In genomic region chr6:12296255-12296573, GRCh38 we compare ENCODE assay signal across 12 cellular contexts. TPM values are rescaled to one million over a fixed set of nuclear protein-coding genes. Genes with fewer than 3 reads are reported as not detected.
A peak's percentile ranks its signal among the peaks of the same experiment; 100 is the strongest.
DNase-seq lines count a peak whose midpoint lies in the region; ATAC-seq and TF ChIP-seq lines count a peak whose summit lies in the region.
"Had no signal": no experiment of that assay in that cellular context is flagged by ENCODE, and none has a peak within 500 bp of the region (broad histone marks: within the 10 kb centered on the region; RNA-seq: fewer than 3 reads in every experiment).

No MANE protein-coding gene starts in this region.

- H3K4me1 Mint-ChIP-seq in Caco-2 (ENCODE audit: low read depth, unreplicated experiment) = peaks cover 49% of the 10 kb centered on the region
- no peaks in the 10 kb centered on the region for H3K4me1 Mint-ChIP-seq in activated CD4-positive, alpha-beta memory T cell treated with anti-CD3 and anti-CD28 coated beads, Interleukin-2, amount 10 ng/mL, durations not matched to agents 7 days and 5 days

- H3K27ac Mint-ChIP-seq in Caco-2 (ENCODE audit: unreplicated experiment) = peak overlapping the region; percentile 91
- H3K27ac Mint-ChIP-seq in activated CD4-positive, alpha-beta memory T cell treated with anti-CD3 and anti-CD28 coated beads, Interleukin-2, amount 10 ng/mL, durations not matched to agents 7 days and 5 days = no peak overlapping the region
- H3K27ac Mint-ChIP-seq: activated naive CD8-positive, alpha-beta T cell treated with anti-CD3 and anti-CD28 coated beads for 36 hours had no signal

- H3K36me3 ChIP-seq in Caco-2 (ENCODE audit: control insufficient read depth, insufficient read depth, low read length) = no peaks in the 10 kb centered on the region; the same call in 1 of the 2 replicates

- no peaks in the 10 kb centered on the region for H3K27me3 Mint-ChIP-seq in Caco-2 (ENCODE audit: insufficient read depth, unreplicated experiment)
- peaks cover 27% of the 10 kb centered on the region for H3K27me3 Mint-ChIP-seq in activated CD4-positive, alpha-beta memory T cell treated with anti-CD3 and anti-CD28 coated beads, Interleukin-2, amount 10 ng/mL, durations not matched to agents 7 days and 5 days

- peaks cover 80% of the 10 kb centered on the region for H3K36me3 Mint-ChIP-seq in Caco-2 (ENCODE audit: insufficient read depth, unreplicated experiment)
- no peaks in the 10 kb centered on the region for H3K36me3 Mint-ChIP-seq in activated CD4-positive, alpha-beta memory T cell treated with anti-CD3 and anti-CD28 coated beads, Interleukin-2, amount 10 ng/mL, durations not matched to agents 7 days and 5 days (ENCODE audit: low read depth)
- H3K36me3 Mint-ChIP-seq: activated naive CD8-positive, alpha-beta T cell treated with anti-CD3 and anti-CD28 coated beads for 36 hours had no signal

- intact Hi-C loops in Caco-2 (cut with micrococcal nuclease; ENCODE audit: unreplicated experiment) = loop anchor here (1.0 to 2.0 kb wide), 2 partner anchors 28 to 69 kb away; no protein-coding TSS in a partner anchor

- DNase-seq in Caco-2 (peak; percentile 79 to 87), RPMI7951 (ENCODE audit: low read depth) (peak; percentile 75), retinal pigment epithelial cell (ENCODE audit: low read depth) (peak; percentile 48)
- DNase-seq in effector CD8-positive, alpha-beta T cell (lab: John Stamatoyannopoulos, UW) = no peak
- no peak for DNase-seq in stimulated activated naive CD8-positive, alpha-beta T cell treated with anti-CD3 and anti-CD28 coated beads, Interleukin-15, Interleukin-2, amounts not matched to agents 100 U/mL and 50 U/mL, for 24 hours
- no peak for DNase-seq in activated CD4-positive, alpha-beta memory T cell treated with anti-CD3 and anti-CD28 coated beads, Interleukin-2, amount 10 ng/mL, durations not matched to agents 7 days and 5 days
- DNase-seq: activated CD4-positive, alpha-beta T cell treated with anti-CD3 and anti-CD28 coated beads for 48 hours; activated naive CD8-positive, alpha-beta T cell treated with anti-CD3 and anti-CD28 coated beads for 36 hours; glutamatergic neuron; H7 had no signal

- H3K27me3 ChIP-seq in Caco-2 (replicated peaks; ENCODE audit: control insufficient read depth, insufficient read depth, low read length) = no peaks in the 10 kb centered on the region

- BruUV-seq in Caco-2 (replicated peaks; lab: Mats Ljungman, UMichigan) = no TSS peak

- ATAC-seq in esophagus mucosa = peak; percentile 70
- no peak for ATAC-seq in HG03025 (IDR thresholded peaks at IDR 0.05; ENCODE audit: low FRiP score, unreplicated experiment)
- no peak for ATAC-seq in stimulated activated naive CD8-positive, alpha-beta T cell treated with anti-CD3 and anti-CD28 coated beads, Interleukin-15, Interleukin-2, amounts not matched to agents 100 U/mL and 50 U/mL, for 24 hours

- CTCF ChIA-PET in Caco-2 (lab: Charles Lee) = no interaction called here
- CTCF ChIA-PET in activated CD4-positive, alpha-beta memory T cell treated with anti-CD3 and anti-CD28 coated beads, Interleukin-2, amount 10 ng/mL, durations not matched to agents 7 days and 5 days (lab: Charles Lee) = no interaction called here

- no peaks in the 10 kb centered on the region for H3K9me3 ChIP-seq in Caco-2

- no peak overlapping the region for H3K4me3 ChIP-seq in Caco-2 (ENCODE audit: low read depth, low read length)
- no peak overlapping the region for H3K4me3 ChIP-seq in retinal pigment epithelial cell (ENCODE audit: low read length)

- TF ChIP-seq CTCF in Caco-2 (IDR thresholded peaks at IDR 0.05; ENCODE audit: insufficient read depth in 1 of 2, low read depth in 1 of 2, low read length in 1 of 2, severe bottlenecking in 1 of 2, unreplicated experiment in 1 of 2) (no peak), retinal pigment epithelial cell (conservative IDR thresholded peaks at IDR 0.05; ENCODE audit: low read depth, low read length) (no peak)

- H3K4me1 ChIP-seq in Caco-2 = peaks cover 63% of the 10 kb centered on the region

- H3K9me3 Mint-ChIP-seq in Caco-2 (ENCODE audit: unreplicated experiment) = peaks cover 9% of the 10 kb centered on the region
- H3K9me3 Mint-ChIP-seq in activated CD4-positive, alpha-beta memory T cell treated with anti-CD3 and anti-CD28 coated beads, Interleukin-2, amount 10 ng/mL, durations not matched to agents 7 days and 5 days = no peaks in the 10 kb centered on the region
- H3K9me3 Mint-ChIP-seq: activated naive CD8-positive, alpha-beta T cell treated with anti-CD3 and anti-CD28 coated beads for 36 hours had no signal

- peak overlapping the region; percentile 61 for H3K4me3 Mint-ChIP-seq in Caco-2 (ENCODE audit: unreplicated experiment)
- no peak overlapping the region for H3K4me3 Mint-ChIP-seq in activated CD4-positive, alpha-beta memory T cell treated with anti-CD3 and anti-CD28 coated beads, Interleukin-2, amount 10 ng/mL, durations not matched to agents 7 days and 5 days
- H3K4me3 Mint-ChIP-seq: activated naive CD8-positive, alpha-beta T cell treated with anti-CD3 and anti-CD28 coated beads for 36 hours had no signal

- POLR2A ChIA-PET in Caco-2 (lab: Charles Lee) = no interaction called here
- POLR2A ChIA-PET in activated CD4-positive, alpha-beta memory T cell treated with anti-CD3 and anti-CD28 coated beads, Interleukin-2, amount 10 ng/mL, durations not matched to agents 7 days and 5 days (lab: Charles Lee) = no interaction called here

RNA-seq across cellular contexts. Expression of gene EDN1, which starts 6.1 kb away (rescaled TPM):
- total RNA-seq in Caco-2 (2022) (13.5 and 14.0 TPM in 2 replicates), esophagus mucosa (0.76 TPM)
- total RNA-seq in RPMI7951 (2014; rRNA removed; shearing (Covaris generic)) = 0.72 and 0.88 TPM in 2 replicates
- total RNA-seq in activated CD4-positive, alpha-beta memory T cell treated with anti-CD3 and anti-CD28 coated beads, Interleukin-2, amount 10 ng/mL, durations not matched to agents 7 days and 5 days = under 1 TPM in 1 of 2 experiments, not detected in 1; 0.10 TPM
- total RNA-seq: activated naive CD8-positive, alpha-beta T cell treated with anti-CD3 and anti-CD28 coated beads for 36 hours had no signal

Comparison
In these comparisons a context has a peak if more than half of its experiments do, and no peak if none do; other contexts are left out.
1. DNase-seq: peak in Caco-2 (2 of 2), RPMI7951 (single experiment) and retinal pigment epithelial cell (single experiment); none in effector CD8-positive, alpha-beta T cell (single experiment), stimulated activated naive CD8-positive, alpha-beta T cell treated with anti-CD3 and anti-CD28 coated beads, Interleukin-15, Interleukin-2, amounts not matched to agents 100 U/mL and 50 U/mL, for 24 hours (single experiment) and activated CD4-positive, alpha-beta memory T cell treated with anti-CD3 and anti-CD28 coated beads, Interleukin-2, amount 10 ng/mL, durations not matched to agents 7 days and 5 days (single experiment).